Comparison of ENCODE assay signal across 8 cellular contexts in the genomic region with DNA sequence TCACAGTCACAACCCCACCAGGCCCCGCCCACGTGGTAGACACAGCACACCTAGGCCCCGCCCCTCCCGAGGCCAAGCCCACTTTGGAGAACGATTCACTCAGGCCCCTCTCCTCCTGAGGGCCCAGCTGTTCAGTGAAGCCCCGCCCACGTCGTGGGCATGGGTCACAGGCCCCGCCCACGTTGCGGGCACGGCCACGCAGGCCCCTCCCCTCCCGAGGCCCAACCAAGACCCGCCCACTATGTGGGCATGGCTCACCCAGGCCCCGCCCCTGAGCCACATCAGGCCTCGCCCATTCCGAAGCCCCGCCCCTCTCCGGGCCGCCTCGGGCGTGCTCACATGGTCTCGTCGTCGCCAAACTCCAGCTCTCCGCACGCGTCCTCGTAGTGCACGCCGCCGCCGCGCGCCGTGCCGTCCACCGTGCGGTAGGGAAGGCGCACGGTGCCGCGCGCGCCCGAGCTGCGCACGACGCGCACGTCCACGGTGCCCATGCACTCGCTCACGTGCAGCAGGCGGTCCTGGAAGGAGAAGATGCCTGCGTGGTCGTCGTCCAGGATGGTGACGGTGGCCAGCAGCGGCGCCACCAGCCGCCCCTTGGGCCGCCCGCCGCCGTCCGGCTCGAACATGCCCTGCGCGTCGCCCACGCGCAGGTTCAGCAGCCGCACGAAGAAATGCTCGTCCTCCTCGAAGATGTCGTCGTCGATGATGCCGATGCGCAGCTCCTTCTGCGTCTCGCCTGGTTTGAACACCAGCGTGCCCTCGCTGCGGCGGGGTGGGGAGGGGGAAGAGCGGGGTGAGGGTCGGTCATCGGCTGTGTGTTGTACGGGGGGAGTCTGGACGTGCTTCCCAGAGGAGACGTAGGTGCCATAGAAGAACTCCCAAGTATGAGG. TPM values are rescaled to one million over a fixed set of nuclear protein-coding genes. Genes with fewer than 3 reads are reported as not detected.
DNase-seq lines count a peak whose midpoint lies in the region; ATAC-seq and TF ChIP-seq lines count a peak whose summit lies in the region.

No MANE protein-coding gene starts in this region.

- H3K27me3 Mint-ChIP-seq in glutamatergic neuron (ENCODE audit: unreplicated experiment): peaks cover 27% of the 10 kb centered on the region

- no peak overlapping the region for H3K4me2 ChIP-seq in PC-3 (ENCODE audit: low read length)

- H3F3A ChIP-seq in PC-3 (ENCODE audit: low read length, unreplicated experiment): no peaks in the 10 kb centered on the region

- BruUV-seq in PC-3 (replicated peaks; lab: Mats Ljungman, UMichigan): no TSS peak

- TF ChIP-seq CTCF in GM10248 (IDR thresholded peaks at IDR 0.05; ENCODE audit: control extremely low read depth, extremely low read depth, low read depth, missing control alignments) (no peak), PC-3 (conservative IDR thresholded peaks at IDR 0.05; ENCODE audit: low read depth, low read length) (no peak), glutamatergic neuron (IDR thresholded peaks at IDR 0.05; ENCODE audit: partially characterized antibody, unreplicated experiment) (no peak)

- H3K27ac ChIP-seq in PC-3 (ENCODE audit: low read length): no peak overlapping the region

- H4K20me1 ChIP-seq in PC-3 (ENCODE audit: low read length): no peaks in the 10 kb centered on the region

- peak overlapping the region; percentile 26 for H3K27ac Mint-ChIP-seq in glutamatergic neuron (ENCODE audit: unreplicated experiment)

- no peaks in the 10 kb centered on the region for H3K79me2 ChIP-seq in PC-3 (ENCODE audit: low read length)

- POLR2A ChIA-PET in GM10248 (lab: Yijun Ruan, JAX) (interaction anchor here (0.6 kb wide), 1 partner anchor 142 kb away, joined by 8 read pairs; no protein-coding TSS in a partner anchor), PC-3 (lab: Charles Lee; ENCODE audit: unreplicated experiment) (no interaction called here)

- H3K4me1 Mint-ChIP-seq in glutamatergic neuron (ENCODE audit: low read depth, unreplicated experiment): peaks cover 34% of the 10 kb centered on the region

- no peaks in the 10 kb centered on the region for H3K4me1 ChIP-seq in PC-3 (ENCODE audit: insufficient read depth, low read length)

- H3K27me3 ChIP-seq in PC-3 (ENCODE audit: low read length): peaks cover 19% of the 10 kb centered on the region

- no peak overlapping the region for H3K4me3 ChIP-seq in PC-3 (ENCODE audit: low read length)

- no peak overlapping the region for H2AFZ ChIP-seq in PC-3 (ENCODE audit: low read length)

- H3K9ac ChIP-seq in PC-3 (ENCODE audit: low read length): no peak overlapping the region

- DNase-seq in GM10248 (ENCODE audit: extremely low spot score) (peak; percentile 59), PC-3 (peak; percentile 37), glutamatergic neuron (peak; percentile 91), posterior cingulate gyrus (peak in 9 of 10 donors; percentile 46 to 95 (median 59))
- DNase-seq in activated naive CD4-positive, alpha-beta T cell treated with Interleukin-2 at 50 U/mL for 16 hours: peak; percentile 58

- no peaks in the 10 kb centered on the region for H3K9me3 ChIP-seq in PC-3 (ENCODE audit: low read length)

- H3K36me3 ChIP-seq in PC-3 (ENCODE audit: low read depth, low read length): no peaks in the 10 kb centered on the region

- H3K36me3 Mint-ChIP-seq in glutamatergic neuron (ENCODE audit: unreplicated experiment): no peaks in the 10 kb centered on the region

- H3K4me3 Mint-ChIP-seq in glutamatergic neuron (ENCODE audit: unreplicated experiment): peak overlapping the region; percentile 76

- intact Hi-C loops in PC-3 (cut with micrococcal nuclease): no loop called here
- intact Hi-C loops in posterior cingulate gyrus (cut with DNase I): no loop called here

- ATAC-seq in PC-3 (peak; percentile 20; the same call in 1 of the 2 replicates), GM21528 (IDR thresholded peaks at IDR 0.05; ENCODE audit: low FRiP score, unreplicated experiment) (no peak), HG02610 (IDR thresholded peaks at IDR 0.05; ENCODE audit: unreplicated experiment) (no peak), HG02970 (IDR thresholded peaks at IDR 0.05; ENCODE audit: low FRiP score, unreplicated experiment) (no peak)

- no peaks in the 10 kb centered on the region for H3K9me2 ChIP-seq in PC-3 (replicated peaks; ENCODE audit: low read length)

- peaks cover 14% of the 10 kb centered on the region for H3K9me3 Mint-ChIP-seq in glutamatergic neuron (ENCODE audit: unreplicated experiment)

- CTCF ChIA-PET in GM10248 (lab: Yijun Ruan, JAX) (interaction anchor here (0.9 to 1.9 kb wide), 2 partner anchors 8 to 11 kb away, joined by 4 to 6 read pairs; no protein-coding TSS in a partner anchor), PC-3 (lab: Charles Lee) (no interaction called here)

RNA-seq across cellular contexts. Expression of a gene that starts 24.0 kb away (rescaled TPM):
- total RNA-seq in PC-3 (2014; rRNA removed) (0.33 TPM in 1 of 2 replicates, not detected in the other), glutamatergic neuron (ENCODE audit: unreplicated experiment) (115 TPM)

RNA-seq across cellular contexts. Expression of a gene that starts 28.4 kb away (rescaled TPM):
- total RNA-seq in PC-3 (2014; rRNA removed): 0.75 and 1.3 TPM in 2 replicates
- total RNA-seq in glutamatergic neuron (ENCODE audit: unreplicated experiment): 255 TPM

RNA-seq across cellular contexts. Expression of a gene that starts 36.3 kb away (rescaled TPM):
- total RNA-seq in PC-3 (2014; rRNA removed) (8.0 and 18.3 TPM in 2 replicates), glutamatergic neuron (ENCODE audit: unreplicated experiment) (51.2 TPM)

Comparison
In these comparisons a context has a peak if more than half of its experiments do, and no peak if none do; other contexts are left out.
1. DNase-seq: peak in every context shown above with its lines; median percentile 91 in glutamatergic neuron; 59 in GM10248; 59 in posterior cingulate gyrus; 58 in activated naive CD4-positive, alpha-beta T cell treated with Interleukin-2 at 50 U/mL for 16 hours; 37 in PC-3.
2. RNA of a gene that starts 24.0 kb away (total RNA-seq): 115 TPM in glutamatergic neuron (single experiment); 0.33 TPM in PC-3; every median in the first group is over 10 times any median in the second.
3. RNA of a gene that starts 28.4 kb away (total RNA-seq): 255 TPM in glutamatergic neuron (single experiment); 0.75 to 1.3 TPM in PC-3; every median in the first group is over 100 times any median in the second.